Comparison of ENCODE assay signal across 1 cellular context in genomic region chr3:24149032-24149431, GRCh38.
TF ChIP-seq lines count a peak whose summit lies in the region.

No MANE protein-coding gene starts in this region.

TF ChIP-seq in IMR-90, 13 proteins besides CTCF, POLR2A, EP300 and RAD21 (continued from another document):
- TF ChIP-seq RCOR1 (IDR thresholded peaks at IDR 0.05; ENCODE audit: insufficient replicate concordance, low read length) (no peak), NFE2L2 (IDR thresholded peaks at IDR 0.05; ENCODE audit: low read depth, low read length) (no peak)
TF ChIP-seq in IMR-90: peak in this region for 0.
